Comparison of ENCODE assay signal across 19 cellular contexts in genomic region chr17:61124562-61124961, GRCh38.
"Had no signal": no experiment of that assay in that cellular context is flagged by ENCODE, and none has a peak within 500 bp of the region (broad histone marks: within the 10 kb centered on the region; RNA-seq: fewer than 3 reads in every experiment).

No MANE protein-coding gene starts in this region.

- H3K36me3 ChIP-seq: esophagus muscularis mucosa, gastroesophageal sphincter, spleen, thoracic aorta, transverse colon had no signal

- H3K27me3 Mint-ChIP-seq: stimulated activated naive B cell treated with anti-CD40 and anti-IgM and Interleukin-4, amounts not matched to agents 10 μg/mL and 1 μg/mL and 100 μg/mL, for 72 hours; stimulated activated naive CD8-positive, alpha-beta T cell treated with anti-CD3 and anti-CD28 coated beads, Interleukin-15, amount 100 ng/mL, for 72 hours had no signal

- H3K27me3 ChIP-seq: esophagus muscularis mucosa, gastroesophageal sphincter, transverse colon had no signal

- H3K9me3 ChIP-seq: esophagus muscularis mucosa, gastroesophageal sphincter, spleen, thoracic aorta, transverse colon had no signal

- ATAC-seq: gastroesophageal sphincter; left lobe of liver; natural killer cell; sciatic nerve; stimulated activated naive B cell treated with anti-CD40 and anti-IgM and Interleukin-4, amounts not matched to agents 10 μg/mL and 1 μg/mL and 100 μg/mL, for 72 hours; stimulated activated naive CD8-positive, alpha-beta T cell treated with anti-CD3 and anti-CD28 coated beads, Interleukin-15, amount 100 ng/mL, for 72 hours had no signal

- H3K27ac ChIP-seq: epithelial cell of prostate, esophagus muscularis mucosa, gastroesophageal sphincter, spleen, thoracic aorta, transverse colon had no signal

- H3K4me3 Mint-ChIP-seq: natural killer cell; neural crest cell; stimulated activated naive B cell treated with anti-CD40 and anti-IgM and Interleukin-4, amounts not matched to agents 10 μg/mL and 1 μg/mL and 100 μg/mL, for 72 hours; stimulated activated naive CD8-positive, alpha-beta T cell treated with anti-CD3 and anti-CD28 coated beads, Interleukin-15, amount 100 ng/mL, for 72 hours had no signal

- H3K4me3 ChIP-seq: esophagus muscularis mucosa, gastroesophageal sphincter, spleen, thoracic aorta, transverse colon had no signal

- H3K36me3 Mint-ChIP-seq: natural killer cell had no signal

- H3K27ac Mint-ChIP-seq: natural killer cell; stimulated activated naive B cell treated with anti-CD40 and anti-IgM and Interleukin-4, amounts not matched to agents 10 μg/mL and 1 μg/mL and 100 μg/mL, for 72 hours had no signal

- H3K9me3 Mint-ChIP-seq: natural killer cell; neural crest cell; stimulated activated naive B cell treated with anti-CD40 and anti-IgM and Interleukin-4, amounts not matched to agents 10 μg/mL and 1 μg/mL and 100 μg/mL, for 72 hours; stimulated activated naive CD8-positive, alpha-beta T cell treated with anti-CD3 and anti-CD28 coated beads, Interleukin-15, amount 100 ng/mL, for 72 hours had no signal

- DNase-seq: effector memory CD4-positive, alpha-beta T cell; glutamatergic neuron; islet precursor cell; natural killer cell; posterior cingulate gyrus; spleen; stimulated activated CD4-positive, alpha-beta T cell treated with anti-CD3 and anti-CD28 coated beads, Interleukin-15, amount 100 ng/mL, for 24 hours; stimulated activated CD4-positive, alpha-beta T cell treated with anti-CD3 and anti-CD28 coated beads, Interleukin-1b, Interleukin-23, amount 100 ng/mL, for 48 hours; stimulated activated CD4-positive, alpha-beta T cell treated with anti-CD3 and anti-CD28 coated beads, Interleukin-4, amount 100 ng/mL, for 24 hours; stimulated activated naive B cell treated with anti-CD40 and anti-IgM and Interleukin-4, amounts not matched to agents 10 μg/mL and 1 μg/mL and 100 μg/mL, for 72 hours; stimulated activated naive CD8-positive, alpha-beta T cell treated with anti-CD3 and anti-CD28 coated beads, Interleukin-15, amount 100 ng/mL, for 72 hours; transverse colon had no signal
